Comparison of ENCODE assay signal across 1 cellular context in genomic region chr16:4350787-4351659, GRCh38.
TF ChIP-seq lines count a peak whose summit lies in the region.

Gene PAM16, minus strand, starts transcription at chr16:4351321. Its CDS starts 87 bp downstream, at chr16:4351234.

TF ChIP-seq in HepG2, 621 proteins besides CTCF, POLR2A, EP300 and RAD21 (continued from another document and continues in another):
- no peak for TF ChIP-seq KAT2B (IDR thresholded peaks at IDR 0.05; ENCODE audit: borderline replicate concordance, low read depth, low read length)
- TF ChIP-seq ZNF138 (CRISPR knock-in tag; IDR thresholded peaks at IDR 0.05; ENCODE audit: low read depth) = no peak
- no peak for TF ChIP-seq HBP1 (CRISPR knock-in tag; IDR thresholded peaks at IDR 0.05; ENCODE audit: low read depth)
- no peak; the same call in 1 of the 2 replicates for TF ChIP-seq MXD3 (CRISPR knock-in tag; IDR thresholded peaks at IDR 0.05)
- TF ChIP-seq YY1 (IDR thresholded peaks at IDR 0.05; ENCODE audit: insufficient read depth, insufficient replicate concordance, low read depth, low read length) = peak; percentile 62
- TF ChIP-seq ZNF609 (CRISPR knock-in tag; IDR thresholded peaks at IDR 0.05; ENCODE audit: borderline replicate concordance) = 0 out of 2 replicates have a peak, but pooled peaks have one; percentile 45
- 0 out of 2 replicates have a peak, but pooled peaks have one; percentile 34 for TF ChIP-seq CREM (IDR thresholded peaks at IDR 0.05)
- no peak for TF ChIP-seq CREM (CRISPR knock-in tag; IDR thresholded peaks at IDR 0.05)
- no peak for TF ChIP-seq ATAD3A (CRISPR knock-in tag; IDR thresholded peaks at IDR 0.05)
- TF ChIP-seq SIX1 (CRISPR knock-in tag; IDR thresholded peaks at IDR 0.05; ENCODE audit: borderline replicate concordance) = no peak
- TF ChIP-seq DMTF1 (CRISPR knock-in tag; IDR thresholded peaks at IDR 0.05) = no peak
- TF ChIP-seq ZNF546 (CRISPR knock-in tag; conservative IDR thresholded peaks at IDR 0.05) = peak; percentile 61; the same call in 1 of the 2 replicates
- no peak for TF ChIP-seq E2F5 (CRISPR knock-in tag; conservative IDR thresholded peaks at IDR 0.05)
- TF ChIP-seq TGIF2 (CRISPR knock-in tag; IDR thresholded peaks at IDR 0.05) = no peak; the same call in 1 of the 2 replicates
- TF ChIP-seq NFKB2 (CRISPR knock-in tag; IDR thresholded peaks at IDR 0.05; ENCODE audit: borderline replicate concordance) = no peak; the same call in 1 of the 2 replicates
- peak; percentile 82; the same call in 1 of the 2 replicates for TF ChIP-seq HES4 (CRISPR knock-in tag; IDR thresholded peaks at IDR 0.05; ENCODE audit: borderline replicate concordance)
- TF ChIP-seq PHF21A (CRISPR knock-in tag; IDR thresholded peaks at IDR 0.05) = peak; percentile 27; the same call in 1 of the 2 replicates
- no peak; the same call in 1 of the 2 replicates for TF ChIP-seq NKX3-1 (CRISPR knock-in tag; IDR thresholded peaks at IDR 0.05)
- TF ChIP-seq HMGA1 (CRISPR knock-in tag; conservative IDR thresholded peaks at IDR 0.05) = no peak
- no peak for TF ChIP-seq ZNF530 (CRISPR knock-in tag; IDR thresholded peaks at IDR 0.05; ENCODE audit: low read depth)
- peak; percentile 76; the same call in 1 of the 2 replicates for TF ChIP-seq ZNF572 (CRISPR knock-in tag; IDR thresholded peaks at IDR 0.05)
- TF ChIP-seq HINFP (CRISPR knock-in tag; IDR thresholded peaks at IDR 0.05; ENCODE audit: low read depth) = no peak
- TF ChIP-seq BRF2 (CRISPR knock-in tag; IDR thresholded peaks at IDR 0.05) = no peak; the same call in 1 of the 2 replicates
- no peak for TF ChIP-seq ZNF709 (CRISPR knock-in tag; IDR thresholded peaks at IDR 0.05)
- no peak for TF ChIP-seq ZNF503 (CRISPR knock-in tag; IDR thresholded peaks at IDR 0.05)
- TF ChIP-seq ZNF816 (CRISPR knock-in tag; IDR thresholded peaks at IDR 0.05; ENCODE audit: borderline replicate concordance) = no peak
- no peak for TF ChIP-seq PAF1 (CRISPR knock-in tag; IDR thresholded peaks at IDR 0.05)
- peak; percentile 65 for TF ChIP-seq SRY (CRISPR knock-in tag; IDR thresholded peaks at IDR 0.05)
- no peak for TF ChIP-seq ZNF710 (CRISPR knock-in tag; IDR thresholded peaks at IDR 0.05; ENCODE audit: borderline replicate concordance)
- peak; percentile 72; the same call in 1 of the 2 replicates for TF ChIP-seq DMAP1 (CRISPR knock-in tag; IDR thresholded peaks at IDR 0.05)
- TF ChIP-seq BRD4 (CRISPR knock-in tag; IDR thresholded peaks at IDR 0.05) = no peak
- no peak for TF ChIP-seq JUNB (CRISPR knock-in tag; IDR thresholded peaks at IDR 0.05; ENCODE audit: borderline replicate concordance)
- no peak for TF ChIP-seq CBX2 (IDR thresholded peaks at IDR 0.05; ENCODE audit: low read depth, low read length)
- no peak for TF ChIP-seq CBX2 (CRISPR knock-in tag; IDR thresholded peaks at IDR 0.05; ENCODE audit: low read depth)
- TF ChIP-seq ZBTB7A (CRISPR knock-in tag; IDR thresholded peaks at IDR 0.05) = no peak
- TF ChIP-seq MED8 (CRISPR knock-in tag; IDR thresholded peaks at IDR 0.05; ENCODE audit: insufficient replicate concordance) = no peak
- no peak for TF ChIP-seq ONECUT2 (CRISPR knock-in tag; IDR thresholded peaks at IDR 0.05)
- peak; percentile 42; the same call in 1 of the 2 replicates for TF ChIP-seq TAF1 (CRISPR knock-in tag; IDR thresholded peaks at IDR 0.05)
- TF ChIP-seq ZNF232 (CRISPR knock-in tag; IDR thresholded peaks at IDR 0.05; ENCODE audit: borderline replicate concordance) = 0 out of 2 replicates have a peak, but pooled peaks have one; percentile 60
- no peak; the same call in 1 of the 2 replicates for TF ChIP-seq PITX1 (CRISPR knock-in tag; IDR thresholded peaks at IDR 0.05)
- no peak for TF ChIP-seq ZKSCAN1 (IDR thresholded peaks at IDR 0.05; ENCODE audit: low read length)
- TF ChIP-seq ZNF362 (CRISPR knock-in tag; IDR thresholded peaks at IDR 0.05; ENCODE audit: borderline replicate concordance) = no peak
- no peak for TF ChIP-seq ZNF605 (CRISPR knock-in tag; IDR thresholded peaks at IDR 0.05)
- TF ChIP-seq SRSF4 (IDR thresholded peaks at IDR 0.05; ENCODE audit: low read depth, low read length, poor library complexity, severe bottlenecking) = no peak
- no peak for TF ChIP-seq PHB2 (IDR thresholded peaks at IDR 0.05; ENCODE audit: partially characterized antibody)
